In the genomic region with DNA sequence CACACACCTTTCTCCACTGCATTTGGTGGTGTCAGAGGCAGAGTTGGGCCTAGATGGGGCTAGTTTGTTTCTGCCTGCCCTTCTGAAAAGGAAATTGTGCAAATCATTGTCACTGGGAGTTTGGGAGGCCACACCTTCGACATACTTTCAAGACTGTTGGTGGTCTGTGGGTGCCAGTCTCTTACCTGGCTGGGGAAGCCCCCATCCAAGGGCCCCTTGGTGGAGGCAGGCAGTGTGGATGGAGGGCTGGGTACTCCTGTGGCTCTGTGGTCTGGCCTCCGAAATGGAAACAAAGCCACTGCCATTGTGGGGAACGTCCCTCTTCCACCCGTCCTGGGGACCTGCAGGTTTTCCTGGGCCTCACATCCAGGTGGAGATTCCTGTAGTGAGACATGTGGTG, we compare ENCODE assay signal across 15 cellular contexts. TPM values are rescaled to one million over a fixed set of nuclear protein-coding genes. Genes with fewer than 3 reads are reported as not detected.
A peak's percentile ranks its signal among the peaks of the same experiment; 100 is the strongest.
DNase-seq lines count a peak whose midpoint lies in the region; ATAC-seq, FAIRE-seq and TF ChIP-seq lines count a peak whose summit lies in the region.
"Had no signal": no experiment of that assay in that cellular context is flagged by ENCODE, and none has a peak within 500 bp of the region (broad histone marks: within the 10 kb centered on the region; RNA-seq: fewer than 3 reads in every experiment).

No MANE protein-coding gene starts in this region.

- H3K9me3 Mint-ChIP-seq in activated naive CD4-positive, alpha-beta T cell treated with anti-CD3 and anti-CD28 coated beads, Interleukin-2, amount 10 ng/mL, durations not matched to agents 7 days and 5 days = no peaks in the 10 kb centered on the region
- H3K9me3 Mint-ChIP-seq in activated naive CD4-positive, alpha-beta T cell treated with anti-CD3 and anti-CD28 coated beads, Interleukin-2, amount 50 U/mL, for 72 hours = no peaks in the 10 kb centered on the region
- no peaks in the 10 kb centered on the region for H3K9me3 Mint-ChIP-seq in activated T-helper 1 cell treated with anti-CD3 and anti-CD28 coated beads, Interleukin-12 subunit alpha, Interleukin-12 subunit beta, Interleukin-2, Interleukin-4 antibody, amounts not matched to agents 30 ng/mL and 10 ng/mL and 1 ng/mL, durations not matched to agents 14 hours and 24 hours and 36 hours
- no peaks in the 10 kb centered on the region for H3K9me3 Mint-ChIP-seq in Calu3 (ENCODE audit: low read depth, unreplicated experiment)

- no peak overlapping the region for H3K9ac ChIP-seq in keratinocyte (ENCODE audit: control insufficient read depth, extremely low read depth, insufficient read depth, low read length)

- no peak for ATAC-seq in activated naive CD4-positive, alpha-beta T cell treated with anti-CD3 and anti-CD28 coated beads, Interleukin-2, amount 50 U/mL, for 72 hours
- no peak for ATAC-seq in GM19455 (IDR thresholded peaks at IDR 0.05; ENCODE audit: unreplicated experiment)
- ATAC-seq: SK-N-SH treated with all-trans-retinoic acid at 6 μM for 48 hours had no signal

- FAIRE-seq in keratinocyte (lab: Jason Lieb, UNC) = no peak

- H2AFZ ChIP-seq in keratinocyte (ENCODE audit: control insufficient read depth, low read length) = no peak overlapping the region

- no peak overlapping the region for H3K4me2 ChIP-seq in keratinocyte (ENCODE audit: control insufficient read depth, extremely low read depth, insufficient read depth, low read depth, low read length)

- CTCF ChIA-PET in activated naive CD4-positive, alpha-beta T cell treated with anti-CD3 and anti-CD28 coated beads, Interleukin-2, amount 10 ng/mL, durations not matched to agents 7 days and 5 days (lab: Charles Lee) = interaction anchor here (1.7 kb wide), 1 partner anchor 18 kb away, joined by 7 read pairs; no protein-coding TSS in a partner anchor
- CTCF ChIA-PET in Calu3 (lab: Charles Lee) = interaction anchor here (0.6 kb wide), 1 partner anchor 32 kb away, joined by 3 read pairs; no protein-coding TSS in a partner anchor

- H3K4me3 ChIP-seq in keratinocyte (ENCODE audit: control insufficient read depth in 2 of 3, extremely low read depth in 1 of 3, insufficient read depth in 2 of 3, low read depth in 1 of 3, low read length in 3 of 3) (no peak overlapping the region), testis (no peak overlapping the region), coronary artery (no peak overlapping the region)

- H3K9me3 ChIP-seq in keratinocyte (ENCODE audit: control insufficient read depth, low read depth, low read length) (no peaks in the 10 kb centered on the region), testis (no peaks in the 10 kb centered on the region)

- no peaks in the 10 kb centered on the region for H3K27me3 Mint-ChIP-seq in activated naive CD4-positive, alpha-beta T cell treated with anti-CD3 and anti-CD28 coated beads, Interleukin-2, amount 10 ng/mL, durations not matched to agents 7 days and 5 days
- H3K27me3 Mint-ChIP-seq in activated T-helper 1 cell treated with anti-CD3 and anti-CD28 coated beads, Interleukin-12 subunit alpha, Interleukin-12 subunit beta, Interleukin-2, Interleukin-4 antibody, amounts not matched to agents 30 ng/mL and 10 ng/mL and 1 ng/mL, durations not matched to agents 14 hours and 24 hours and 36 hours (ENCODE audit: insufficient read depth) = no peaks in the 10 kb centered on the region
- H3K27me3 Mint-ChIP-seq in Calu3 (ENCODE audit: unreplicated experiment) = no peaks in the 10 kb centered on the region

- TF ChIP-seq CTCF in keratinocyte (optimal IDR thresholded peaks at IDR 0.05 in 1 of 3, IDR thresholded peaks at IDR 0.05 in 1 of 3, conservative IDR thresholded peaks at IDR 0.05 in 1 of 3; ENCODE audit: extremely low read depth in 1 of 3, insufficient read depth in 2 of 3, low read length in 3 of 3) (no peak), testis (IDR thresholded peaks at IDR 0.05) (no peak), coronary artery (IDR thresholded peaks at IDR 0.05) (no peak), Calu3 (IDR thresholded peaks at IDR 0.05; ENCODE audit: unreplicated experiment) (no peak)

- no peak for TF ChIP-seq POLR2A in testis (IDR thresholded peaks at IDR 0.05)

- H3K36me3 Mint-ChIP-seq in activated naive CD4-positive, alpha-beta T cell treated with anti-CD3 and anti-CD28 coated beads, Interleukin-2, amount 10 ng/mL, durations not matched to agents 7 days and 5 days = peaks cover 70% of the 10 kb centered on the region
- peaks cover 26 to 31% of the 10 kb centered on the region in 2 donors for H3K36me3 Mint-ChIP-seq in activated naive CD4-positive, alpha-beta T cell treated with anti-CD3 and anti-CD28 coated beads, Interleukin-2, amount 50 U/mL, for 72 hours
- peaks cover 41% of the 10 kb centered on the region for H3K36me3 Mint-ChIP-seq in activated T-helper 1 cell treated with anti-CD3 and anti-CD28 coated beads, Interleukin-12 subunit alpha, Interleukin-12 subunit beta, Interleukin-2, Interleukin-4 antibody, amounts not matched to agents 30 ng/mL and 10 ng/mL and 1 ng/mL, durations not matched to agents 14 hours and 24 hours and 36 hours (ENCODE audit: low read depth)
- H3K36me3 Mint-ChIP-seq in Calu3 (ENCODE audit: insufficient read depth, unreplicated experiment) = peaks cover 4% of the 10 kb centered on the region

- H3K27me3 ChIP-seq in keratinocyte (ENCODE audit: control insufficient read depth, extremely low read depth, insufficient read depth, low read length) (no peaks in the 10 kb centered on the region), testis (no peaks in the 10 kb centered on the region)

- dilution Hi-C loops in keratinocyte (cut with MboI; ENCODE audit: extremely low pct_ligation_motif_present, low sequenced_read_pairs) = no loop called here

- H3K9me1 ChIP-seq in keratinocyte (ENCODE audit: control insufficient read depth, extremely low read depth, insufficient read depth, low read length) = peaks cover 3% of the 10 kb centered on the region

- intact Hi-C loops in activated T-helper 1 cell treated with anti-CD3 and anti-CD28 coated beads, Interleukin-12 subunit alpha, Interleukin-12 subunit beta, Interleukin-2, Interleukin-4 antibody, amounts not matched to agents 30 ng/mL and 10 ng/mL and 1 ng/mL, durations not matched to agents 14 hours and 24 hours and 36 hours (cut with micrococcal nuclease) = no loop called here
- intact Hi-C loops in testis (cut with DNase I; ENCODE audit: low total_unique reads) (no loop called here), Calu3 (cut with micrococcal nuclease; ENCODE audit: unreplicated experiment) (no loop called here)

- H3K36me3 ChIP-seq in keratinocyte (ENCODE audit: control insufficient read depth in 2 of 2, extremely low read depth in 1 of 2, insufficient read depth in 2 of 2, low read length in 2 of 2) (peaks cover 38 to 88% of the 10 kb centered on the region in 2 experiments), testis (ENCODE audit: low read depth, missing control alignments) (no peaks in the 10 kb centered on the region)

- H3K4me1 ChIP-seq in keratinocyte (ENCODE audit: control insufficient read depth, extremely low read depth, insufficient read depth, low read length) (peaks cover 45% of the 10 kb centered on the region), testis (peaks cover 76% of the 10 kb centered on the region)

- WGBS in testis, 2 donors = 75 to 79% methylated on average over 4 of the region's 4 CpGs

- H3K4me1 Mint-ChIP-seq in activated naive CD4-positive, alpha-beta T cell treated with anti-CD3 and anti-CD28 coated beads, Interleukin-2, amount 10 ng/mL, durations not matched to agents 7 days and 5 days = peaks cover 60% of the 10 kb centered on the region
- peaks cover 72% of the 10 kb centered on the region for H3K4me1 Mint-ChIP-seq in activated T-helper 1 cell treated with anti-CD3 and anti-CD28 coated beads, Interleukin-12 subunit alpha, Interleukin-12 subunit beta, Interleukin-2, Interleukin-4 antibody, amounts not matched to agents 30 ng/mL and 10 ng/mL and 1 ng/mL, durations not matched to agents 14 hours and 24 hours and 36 hours (ENCODE audit: low read depth)
- peaks cover 18% of the 10 kb centered on the region for H3K4me1 Mint-ChIP-seq in Calu3 (ENCODE audit: low read depth, unreplicated experiment)

- peak overlapping the region; percentile 68 for H3K27ac Mint-ChIP-seq in activated naive CD4-positive, alpha-beta T cell treated with anti-CD3 and anti-CD28 coated beads, Interleukin-2, amount 10 ng/mL, durations not matched to agents 7 days and 5 days
- peak overlapping the region in 1 of 2 donors; percentile 50 for H3K27ac Mint-ChIP-seq in activated naive CD4-positive, alpha-beta T cell treated with anti-CD3 and anti-CD28 coated beads, Interleukin-2, amount 50 U/mL, for 72 hours
- peak overlapping the region; percentile 55 for H3K27ac Mint-ChIP-seq in activated T-helper 1 cell treated with anti-CD3 and anti-CD28 coated beads, Interleukin-12 subunit alpha, Interleukin-12 subunit beta, Interleukin-2, Interleukin-4 antibody, amounts not matched to agents 30 ng/mL and 10 ng/mL and 1 ng/mL, durations not matched to agents 14 hours and 24 hours and 36 hours
- no peak overlapping the region for H3K27ac Mint-ChIP-seq in Calu3 (ENCODE audit: unreplicated experiment)

- H3K27ac ChIP-seq in keratinocyte (ENCODE audit: control insufficient read depth, insufficient read depth, low read length) (peak overlapping the region; percentile 26), testis (peak overlapping the region; percentile 34 to 69), coronary artery (peak overlapping the region in 1 of 2 donors; percentile 46)
- H3K27ac ChIP-seq: HL-60 had no signal

- no peak overlapping the region for H3K4me3 Mint-ChIP-seq in activated naive CD4-positive, alpha-beta T cell treated with anti-CD3 and anti-CD28 coated beads, Interleukin-2, amount 10 ng/mL, durations not matched to agents 7 days and 5 days
- no peak overlapping the region for H3K4me3 Mint-ChIP-seq in activated T-helper 1 cell treated with anti-CD3 and anti-CD28 coated beads, Interleukin-12 subunit alpha, Interleukin-12 subunit beta, Interleukin-2, Interleukin-4 antibody, amounts not matched to agents 30 ng/mL and 10 ng/mL and 1 ng/mL, durations not matched to agents 14 hours and 24 hours and 36 hours
- H3K4me3 Mint-ChIP-seq in Calu3 (ENCODE audit: low read depth, unreplicated experiment) = no peak overlapping the region

- H4K20me1 ChIP-seq in keratinocyte (ENCODE audit: control insufficient read depth, extremely low read depth, insufficient read depth, low read length) = no peaks in the 10 kb centered on the region

- peaks cover 81% of the 10 kb centered on the region for H3K79me2 ChIP-seq in keratinocyte (ENCODE audit: control insufficient read depth, insufficient read depth, low read length)

- BruUV-seq in Calu3 (replicated peaks; lab: Mats Ljungman, UMichigan) = no TSS peak

- no peak for DNase-seq in activated naive CD4-positive, alpha-beta T cell treated with anti-CD3 and anti-CD28 coated beads, Interleukin-2, amount 10 ng/mL, durations not matched to agents 7 days and 5 days
- DNase-seq in activated naive CD4-positive, alpha-beta T cell treated with anti-CD3 and anti-CD28 coated beads, Interleukin-2, amount 50 U/mL, for 72 hours (ENCODE audit: low spot score in 2 of 2) = no peak
- no peak for DNase-seq in activated T-helper 1 cell treated with anti-CD3 and anti-CD28 coated beads, Interleukin-12 subunit alpha, Interleukin-12 subunit beta, Interleukin-2, Interleukin-4 antibody, amounts not matched to agents 30 ng/mL and 10 ng/mL and 1 ng/mL, durations not matched to agents 14 hours and 24 hours and 36 hours (ENCODE audit: low spot score)
- no peak for DNase-seq in keratinocyte (ENCODE audit: low read depth, low spot score)
- DNase-seq in testis = no peak
- no peak for DNase-seq in coronary artery (ENCODE audit: low spot score)
- DNase-seq in Calu3 = no peak
- DNase-seq: activated CD4-positive, alpha-beta T cell treated with anti-CD3 and anti-CD28 coated beads, Interleukin-2, amount 50 U/mL, for 48 hours; activated naive CD4-positive, alpha-beta T cell; foreskin melanocyte; Kasumi-1; NCI-H1436 had no signal

RNA-seq across cellular contexts. Expression of a gene that starts 10.9 kb away (rescaled TPM):
- total RNA-seq in activated naive CD4-positive, alpha-beta T cell treated with anti-CD3 and anti-CD28 coated beads, Interleukin-2, amount 50 U/mL, for 72 hours = under 1 TPM; 0.54 to 0.64 TPM
- 0.34 and 1.0 TPM in 2 replicates for total RNA-seq in activated T-helper 1 cell treated with anti-CD3 and anti-CD28 coated beads, Interleukin-12 subunit alpha, Interleukin-12 subunit beta, Interleukin-2, Interleukin-4 antibody, amounts not matched to agents 30 ng/mL and 10 ng/mL and 1 ng/mL, durations not matched to agents 14 hours and 24 hours and 36 hours
- polyA plus RNA-seq in keratinocyte (4.6 to 5.2 TPM (median 4.7 TPM) in 3 replicates), testis (ENCODE audit: insufficient read depth, low read depth, low replicate concordance) (15.1 TPM)
- polyA plus RNA-seq in keratinocyte (2011; ENCODE audit: low read depth) = 1.3 TPM
- 3.6 and 6.2 TPM in 2 replicates for polyA plus RNA-seq in keratinocyte (2011; cell fraction: cytosol; rRNA removed)
- polyA plus RNA-seq in keratinocyte (2011; cell fraction: nucleus; rRNA removed) = 4.1 and 7.8 TPM in 2 replicates
- 4.0 and 6.0 TPM in 2 replicates for polyA plus RNA-seq in keratinocyte (2012; ENCODE audit: low replicate concordance)
- polyA minus RNA-seq in keratinocyte = 4.2 to 5.9 TPM (median 4.5 TPM) in 3 replicates
- polyA minus RNA-seq in keratinocyte (2011; cell fraction: cytosol; rRNA and poly(A)+ RNA removed) = 4.0 TPM
- polyA minus RNA-seq in keratinocyte (2011; cell fraction: nucleus; rRNA and poly(A)+ RNA removed) = 2.0 and 2.9 TPM in 2 replicates
- total RNA-seq in testis (10 to 100 TPM; 10.9 to 18.5 TPM), Calu3 (2022) (0.66 TPM in 1 of 2 replicates, not detected in the other)

RNA-seq across cellular contexts. Expression of a gene that starts 27.9 kb away (rescaled TPM):
- total RNA-seq in activated naive CD4-positive, alpha-beta T cell treated with anti-CD3 and anti-CD28 coated beads, Interleukin-2, amount 50 U/mL, for 72 hours = 10 to 100 TPM; 16.3 to 20.9 TPM
- 30.1 and 32.9 TPM in 2 replicates for total RNA-seq in activated T-helper 1 cell treated with anti-CD3 and anti-CD28 coated beads, Interleukin-12 subunit alpha, Interleukin-12 subunit beta, Interleukin-2, Interleukin-4 antibody, amounts not matched to agents 30 ng/mL and 10 ng/mL and 1 ng/mL, durations not matched to agents 14 hours and 24 hours and 36 hours
- 88.3 to 127 TPM (median 109 TPM) in 3 replicates for polyA plus RNA-seq in keratinocyte
- 51.1 TPM for polyA plus RNA-seq in keratinocyte (2011; ENCODE audit: low read depth)
- polyA plus RNA-seq in keratinocyte (2011; cell fraction: cytosol; rRNA removed) = 77.7 and 119 TPM in 2 replicates
- 143 and 183 TPM in 2 replicates for polyA plus RNA-seq in keratinocyte (2011; cell fraction: nucleus; rRNA removed)
- 109 and 130 TPM in 2 replicates for polyA plus RNA-seq in keratinocyte (2012; ENCODE audit: low replicate concordance)
- polyA minus RNA-seq in keratinocyte = 154 to 426 TPM (median 169 TPM) in 3 replicates
- 129 TPM for polyA minus RNA-seq in keratinocyte (2011; cell fraction: cytosol; rRNA and poly(A)+ RNA removed)
- 118 and 144 TPM in 2 replicates for polyA minus RNA-seq in keratinocyte (2011; cell fraction: nucleus; rRNA and poly(A)+ RNA removed)
- total RNA-seq in testis = 10 to 100 TPM; 54.3 to 61.3 TPM
- polyA plus RNA-seq in testis (ENCODE audit: insufficient read depth, low read depth, low replicate concordance) = 30.9 TPM
- total RNA-seq in Calu3 (2022) = 28.7 and 29.9 TPM in 2 replicates

RNA-seq across cellular contexts. Expression of a gene that starts 28.1 kb away (rescaled TPM):
- total RNA-seq in activated naive CD4-positive, alpha-beta T cell treated with anti-CD3 and anti-CD28 coated beads, Interleukin-2, amount 50 U/mL, for 72 hours = 10 to 100 TPM; 19.9 to 49.0 TPM
- 10.6 and 12.2 TPM in 2 replicates for total RNA-seq in activated T-helper 1 cell treated with anti-CD3 and anti-CD28 coated beads, Interleukin-12 subunit alpha, Interleukin-12 subunit beta, Interleukin-2, Interleukin-4 antibody, amounts not matched to agents 30 ng/mL and 10 ng/mL and 1 ng/mL, durations not matched to agents 14 hours and 24 hours and 36 hours
- polyA plus RNA-seq in keratinocyte = 10.9 to 13.9 TPM (median 13.9 TPM) in 3 replicates
- polyA plus RNA-seq in keratinocyte (2011; ENCODE audit: low read depth) = 0.94 TPM
- 7.3 and 10.5 TPM in 2 replicates for polyA plus RNA-seq in keratinocyte (2011; cell fraction: cytosol; rRNA removed)
- polyA plus RNA-seq in keratinocyte (2011; cell fraction: nucleus; rRNA removed) = 16.3 and 20.8 TPM in 2 replicates
- 5.3 and 10.5 TPM in 2 replicates for polyA plus RNA-seq in keratinocyte (2012; ENCODE audit: low replicate concordance)
- polyA minus RNA-seq in keratinocyte = 6.9 to 19.5 TPM (median 10.4 TPM) in 3 replicates
- polyA minus RNA-seq in keratinocyte (2011; cell fraction: cytosol; rRNA and poly(A)+ RNA removed) = 9.8 TPM
- 4.2 and 5.6 TPM in 2 replicates for polyA minus RNA-seq in keratinocyte (2011; cell fraction: nucleus; rRNA and poly(A)+ RNA removed)
- 10 to 100 TPM; 14.0 to 18.0 TPM for total RNA-seq in testis
- polyA plus RNA-seq in testis (ENCODE audit: insufficient read depth, low read depth, low replicate concordance) = 11.6 TPM
- 3.7 and 4.1 TPM in 2 replicates for total RNA-seq in Calu3 (2022)

RNA-seq across cellular contexts. Expression of a gene that starts 37.5 kb away (rescaled TPM):
- total RNA-seq in activated naive CD4-positive, alpha-beta T cell treated with anti-CD3 and anti-CD28 coated beads, Interleukin-2, amount 50 U/mL, for 72 hours = 1 to 10 TPM; 5.1 to 5.6 TPM
- 17.7 and 18.1 TPM in 2 replicates for total RNA-seq in activated T-helper 1 cell treated with anti-CD3 and anti-CD28 coated beads, Interleukin-12 subunit alpha, Interleukin-12 subunit beta, Interleukin-2, Interleukin-4 antibody, amounts not matched to agents 30 ng/mL and 10 ng/mL and 1 ng/mL, durations not matched to agents 14 hours and 24 hours and 36 hours
- polyA plus RNA-seq in keratinocyte (21.8 to 33.5 TPM (median 27.1 TPM) in 3 replicates), testis (ENCODE audit: insufficient read depth, low read depth, low replicate concordance) (36.9 TPM)
- 3.1 TPM for polyA plus RNA-seq in keratinocyte (2011; ENCODE audit: low read depth)
- 12.1 and 12.4 TPM in 2 replicates for polyA plus RNA-seq in keratinocyte (2011; cell fraction: cytosol; rRNA removed)
- polyA plus RNA-seq in keratinocyte (2011; cell fraction: nucleus; rRNA removed) = 38.8 and 40.3 TPM in 2 replicates
- 13.1 and 23.2 TPM in 2 replicates for polyA plus RNA-seq in keratinocyte (2012; ENCODE audit: low replicate concordance)
- 40.4 to 52.8 TPM (median 50.8 TPM) in 3 replicates for polyA minus RNA-seq in keratinocyte
- 24.6 TPM for polyA minus RNA-seq in keratinocyte (2011; cell fraction: cytosol; rRNA and poly(A)+ RNA removed)
- polyA minus RNA-seq in keratinocyte (2011; cell fraction: nucleus; rRNA and poly(A)+ RNA removed) = 30.9 and 33.5 TPM in 2 replicates
- total RNA-seq in testis (10 to 100 TPM; 26.4 to 29.4 TPM), Calu3 (2022) (14.6 and 14.7 TPM in 2 replicates)

RNA-seq across cellular contexts. Expression of a gene that starts 37.6 kb away (rescaled TPM):
- total RNA-seq in activated naive CD4-positive, alpha-beta T cell treated with anti-CD3 and anti-CD28 coated beads, Interleukin-2, amount 50 U/mL, for 72 hours = 100 to 1,000 TPM; 110 to 123 TPM
- 154 and 158 TPM in 2 replicates for total RNA-seq in activated T-helper 1 cell treated with anti-CD3 and anti-CD28 coated beads, Interleukin-12 subunit alpha, Interleukin-12 subunit beta, Interleukin-2, Interleukin-4 antibody, amounts not matched to agents 30 ng/mL and 10 ng/mL and 1 ng/mL, durations not matched to agents 14 hours and 24 hours and 36 hours
- polyA plus RNA-seq in keratinocyte (25.6 to 56.3 TPM (median 31.1 TPM) in 3 replicates), testis (ENCODE audit: insufficient read depth, low read depth, low replicate concordance) (241 TPM)
- polyA plus RNA-seq in keratinocyte (2011; ENCODE audit: low read depth) = 19.4 TPM
- 26.2 and 29.1 TPM in 2 replicates for polyA plus RNA-seq in keratinocyte (2011; cell fraction: cytosol; rRNA removed)
- polyA plus RNA-seq in keratinocyte (2011; cell fraction: nucleus; rRNA removed) = 67.0 and 73.7 TPM in 2 replicates
- polyA plus RNA-seq in keratinocyte (2012; ENCODE audit: low replicate concordance) = 15.6 and 37.3 TPM in 2 replicates
- polyA minus RNA-seq in keratinocyte = 92.5 to 239 TPM (median 127 TPM) in 3 replicates
- 62.2 TPM for polyA minus RNA-seq in keratinocyte (2011; cell fraction: cytosol; rRNA and poly(A)+ RNA removed)
- 88.4 and 120 TPM in 2 replicates for polyA minus RNA-seq in keratinocyte (2011; cell fraction: nucleus; rRNA and poly(A)+ RNA removed)
- total RNA-seq in testis (100 to 1,000 TPM; 165 to 184 TPM), Calu3 (2022) (34.3 and 49.6 TPM in 2 replicates)
